ENCODE assay signal across 8 cellular contexts in the genomic region with DNA sequence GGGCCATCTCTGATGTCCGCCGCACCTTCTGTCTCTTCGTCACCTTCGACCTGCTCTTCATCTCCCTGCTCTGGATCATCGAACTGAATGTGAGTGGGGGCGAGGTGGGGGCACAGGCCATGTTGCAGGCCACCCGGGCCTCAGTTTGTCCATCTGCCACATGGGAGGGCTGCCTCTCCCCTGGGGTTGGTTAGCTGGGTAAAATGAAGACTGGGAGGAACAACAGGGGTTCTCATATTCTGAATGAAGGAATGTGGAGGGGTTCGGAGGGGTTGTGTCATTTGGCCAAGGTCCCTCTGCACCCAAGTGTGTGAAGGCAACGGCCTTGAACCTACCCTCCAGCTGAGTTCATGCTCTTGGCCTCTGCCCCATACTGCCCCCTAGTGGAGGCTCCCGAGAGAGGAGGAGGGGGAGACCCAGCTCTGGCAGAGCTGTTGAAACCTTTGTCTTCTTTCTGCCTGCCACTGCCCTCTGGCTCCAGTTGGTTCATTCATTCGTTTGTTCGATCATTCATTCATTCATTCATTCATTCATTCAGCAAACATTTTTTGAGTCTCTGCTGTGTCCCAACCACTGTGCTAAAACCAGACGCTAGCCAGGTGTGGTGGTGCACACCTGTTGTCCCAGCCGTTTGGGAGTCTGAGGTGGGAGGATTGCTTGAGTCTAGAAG. TPM values are rescaled to one million over a fixed set of nuclear protein-coding genes. Genes with fewer than 3 reads are reported as not detected.
A peak's percentile ranks its signal among the peaks of the same experiment; 100 is the strongest.
DNase-seq lines count a peak whose midpoint lies in the region; ATAC-seq and TF ChIP-seq lines count a peak whose summit lies in the region.

No MANE protein-coding gene starts in this region.

- in situ Hi-C loops in GM13977 (cut with MboI; ENCODE audit: low pct_unique_long_range_greater_than_20kb, low sequenced_read_pairs, unreplicated experiment) = no loop called here

- no peak for ATAC-seq in GM18511 (IDR thresholded peaks at IDR 0.05; ENCODE audit: unreplicated experiment)

- TF ChIP-seq CTCF in AG04450 (IDR thresholded peaks at IDR 0.05; ENCODE audit: low read depth, low read length) (peak; percentile 82), GM13977 (IDR thresholded peaks at IDR 0.05; ENCODE audit: extremely low read depth, insufficient read depth, missing control alignments) (peak; percentile 92), uterus (IDR thresholded peaks at IDR 0.05) (peak; percentile 35 to 59 (median 42))

- H3K27ac ChIP-seq in AG04450 (ENCODE audit: low read depth, low read length) (no peak overlapping the region), uterus (no peak overlapping the region)

- no peaks in the 10 kb centered on the region for H3K36me3 ChIP-seq in uterus

- no peak for DNase-seq in AG04450 (ENCODE audit: low read depth, low spot score)
- peak; percentile 94 for DNase-seq in GM13977 (ENCODE audit: low spot score)
- DNase-seq in RKO (ENCODE audit: low spot score) = peak; percentile 15
- peak; percentile 65 for DNase-seq in activated T-helper 9 cell treated with anti-CD3 and anti-CD28 coated beads, Interleukin-2, amount 50 U/mL, for 16 hours (ENCODE audit: low read depth)
- DNase-seq in foreskin melanocyte = peak; percentile 48
- peak; percentile 81 for DNase-seq in pons (ENCODE audit: low spot score)
- DNase-seq in uterus = no peak

- H3K4me3 ChIP-seq in AG04450 (ENCODE audit: low read depth, low read length) = no peak overlapping the region
- no peak overlapping the region for H3K4me3 ChIP-seq in uterus

- no peaks in the 10 kb centered on the region for H3K4me1 ChIP-seq in uterus

- H3K27me3 ChIP-seq in AG04450 (ENCODE audit: control insufficient read depth, insufficient read depth, low read length) = no peaks in the 10 kb centered on the region
- no peaks in the 10 kb centered on the region for H3K27me3 ChIP-seq in uterus

- intact Hi-C loops in uterus (cut with DNase I; ENCODE audit: low total_unique reads) = no loop called here

- no peak for TF ChIP-seq POLR2A in uterus (IDR thresholded peaks at IDR 0.05)

- CTCF ChIA-PET in AG04450 (lab: Charles Lee) = interaction anchor here (0.6 to 7.4 kb wide), 17 partner anchors 8 to 137 kb away, joined by 3 to 62 read pairs (median 4); a partner anchor contains a TSS

- POLR2A ChIA-PET in AG04450 (lab: Yijun Ruan, JAX) = no interaction called here

- H3K9me3 ChIP-seq in AG04450 (ENCODE audit: control insufficient read depth, insufficient read depth, low read length) = no peaks in the 10 kb centered on the region
- H3K9me3 ChIP-seq in uterus = no peaks in the 10 kb centered on the region

RNA-seq across cellular contexts. Expression of a gene that starts 11.4 kb away (rescaled TPM):
- 0.09 and 0.12 TPM in 2 replicates for polyA plus RNA-seq in AG04450 (2011; rRNA removed)
- 0.28 and 0.39 TPM in 2 replicates for polyA minus RNA-seq in AG04450 (2011; rRNA and poly(A)+ RNA removed)
- 1 to 10 TPM in 1 of 4 donors, under 1 TPM in 1, not detected in 2; 0.28 to 2.2 TPM for total RNA-seq in uterus

RNA-seq across cellular contexts. Expression of a gene that starts 14.5 kb away (rescaled TPM):
- polyA plus RNA-seq in AG04450 (2011; rRNA removed) = not detected in 2 replicates
- not detected in 2 replicates for polyA minus RNA-seq in AG04450 (2011; rRNA and poly(A)+ RNA removed)
- total RNA-seq in uterus = 1 to 10 TPM in 3 of 4 donors, not detected in 1; 3.8 to 5.0 (median 4.7) TPM

RNA-seq across cellular contexts. Expression of a gene that starts 16.9 kb away (rescaled TPM):
- 43.3 and 44.7 TPM in 2 replicates for polyA plus RNA-seq in AG04450 (2011; rRNA removed)
- 47.5 and 58.2 TPM in 2 replicates for polyA minus RNA-seq in AG04450 (2011; rRNA and poly(A)+ RNA removed)
- total RNA-seq in uterus = 10 to 100 TPM; 21.0 to 62.3 (median 26.0) TPM

RNA-seq across cellular contexts. Expression of a gene that starts 27.0 kb away (rescaled TPM):
- not detected in 2 replicates for polyA plus RNA-seq in AG04450 (2011; rRNA removed)
- polyA minus RNA-seq in AG04450 (2011; rRNA and poly(A)+ RNA removed) = not detected in 2 replicates
- 10 to 100 TPM in 1 of 4 donors, under 1 TPM in 3; 0.26 to 22.0 (median 0.68) TPM for total RNA-seq in uterus

RNA-seq across cellular contexts. Expression of a gene that starts 34.1 kb away (rescaled TPM):
- 9.6 and 13.9 TPM in 2 replicates for polyA plus RNA-seq in AG04450 (2011; rRNA removed)
- polyA minus RNA-seq in AG04450 (2011; rRNA and poly(A)+ RNA removed) = 10.4 and 15.8 TPM in 2 replicates
- total RNA-seq in uterus = 10 to 100 TPM in 3 of 4 donors, 1 to 10 TPM in 1; 4.6 to 24.8 (median 19.5) TPM

Comparison
In these comparisons a context has a peak if more than half of its experiments do, and no peak if none do; other contexts are left out.
1. DNase-seq: peak in GM13977 (single experiment), RKO (single experiment), activated T-helper 9 cell treated with anti-CD3 and anti-CD28 coated beads, Interleukin-2, amount 50 U/mL, for 16 hours (single experiment), foreskin melanocyte (single experiment) and pons (single experiment); none in AG04450 (single experiment) and uterus (0 of 2).
2. CTCF ChIP-seq: peak in every context shown above with its lines; median percentile 92 in GM13977; 82 in AG04450; 42 in uterus.